Comparison of ENCODE assay signal across 22 cellular contexts in genomic region chr2:144922519-144922918, GRCh38.
"Had no signal": no experiment of that assay in that cellular context is flagged by ENCODE, and none has a peak within 500 bp of the region (broad histone marks: within the 10 kb centered on the region; RNA-seq: fewer than 3 reads in every experiment).

No MANE protein-coding gene starts in this region.

- H3K27ac ChIP-seq: epithelial cell of prostate, gastroesophageal sphincter, heart left ventricle, neural progenitor cell, tibial artery had no signal

- FAIRE-seq: islet of Langerhans, small intestine had no signal

- H3K36me3 Mint-ChIP-seq: activated naive CD4-positive, alpha-beta T cell treated with anti-CD3 and anti-CD28 coated beads, Interleukin-2, amount 50 U/mL, for 24 hours; neural progenitor cell had no signal

- H3K4me3 Mint-ChIP-seq: activated CD4-positive, alpha-beta T cell treated with anti-CD3 and anti-CD28 coated beads, Interleukin-2, amount 10 ng/mL, durations not matched to agents 7 days and 5 days; activated naive CD4-positive, alpha-beta T cell treated with anti-CD3 and anti-CD28 coated beads, Interleukin-2, amount 50 U/mL, for 24 hours; brain; naive B cell; neural progenitor cell had no signal

- H3K27me3 ChIP-seq: gastroesophageal sphincter, heart left ventricle, neural progenitor cell, tibial artery had no signal

- ATAC-seq: gastroesophageal sphincter, heart left ventricle, left cardiac atrium, sciatic nerve had no signal

- DNase-seq: activated CD4-positive, alpha-beta T cell treated with anti-CD3 and anti-CD28 coated beads, Interleukin-2, amount 10 ng/mL, durations not matched to agents 7 days and 5 days; activated gamma-delta T cell; activated T-cell treated with anti-CD3 and anti-CD28 coated beads, Interleukin-2, amount 50 U/mL, for 48 hours; anterior cingulate cortex; caudate nucleus; heart left ventricle; left cardiac atrium; naive B cell; posterior cingulate gyrus; SK-N-SH; small intestine; stimulated activated CD4-positive, alpha-beta T cell treated with anti-CD3 and anti-CD28 coated beads, Interleukin-2, amount 100 ng/mL, for 24 hours; stimulated activated naive CD4-positive, alpha-beta T cell treated with Interleukin-2 at 50 U/mL for 16 hours; substantia nigra; tibial artery had no signal

- H3K4me1 Mint-ChIP-seq: activated naive CD4-positive, alpha-beta T cell treated with anti-CD3 and anti-CD28 coated beads, Interleukin-2, amount 50 U/mL, for 24 hours; neural progenitor cell had no signal

- H2AFZ ChIP-seq: neural progenitor cell had no signal

- H3K4me3 ChIP-seq: gastroesophageal sphincter, heart left ventricle, neural progenitor cell, tibial artery had no signal

- H3K4me2 ChIP-seq: neural progenitor cell, SK-N-SH had no signal

- H3K27ac Mint-ChIP-seq: activated CD4-positive, alpha-beta T cell treated with anti-CD3 and anti-CD28 coated beads, Interleukin-2, amount 10 ng/mL, durations not matched to agents 7 days and 5 days; activated naive CD4-positive, alpha-beta T cell treated with anti-CD3 and anti-CD28 coated beads, Interleukin-2, amount 50 U/mL, for 24 hours; brain; neural progenitor cell had no signal

- H3K27me3 Mint-ChIP-seq: activated naive CD4-positive, alpha-beta T cell treated with anti-CD3 and anti-CD28 coated beads, Interleukin-2, amount 50 U/mL, for 24 hours; naive B cell had no signal

- H3K4me1 ChIP-seq: gastroesophageal sphincter, neural progenitor cell, tibial artery had no signal

- H3K36me3 ChIP-seq: gastroesophageal sphincter, heart left ventricle, neural progenitor cell, tibial artery had no signal

- H3K9ac ChIP-seq: neural progenitor cell, SK-N-SH had no signal

- H3K9me3 Mint-ChIP-seq: activated CD4-positive, alpha-beta T cell treated with anti-CD3 and anti-CD28 coated beads, Interleukin-2, amount 10 ng/mL, durations not matched to agents 7 days and 5 days had no signal
